ENCODE assay signal across 22 cellular contexts in the genomic region with DNA sequence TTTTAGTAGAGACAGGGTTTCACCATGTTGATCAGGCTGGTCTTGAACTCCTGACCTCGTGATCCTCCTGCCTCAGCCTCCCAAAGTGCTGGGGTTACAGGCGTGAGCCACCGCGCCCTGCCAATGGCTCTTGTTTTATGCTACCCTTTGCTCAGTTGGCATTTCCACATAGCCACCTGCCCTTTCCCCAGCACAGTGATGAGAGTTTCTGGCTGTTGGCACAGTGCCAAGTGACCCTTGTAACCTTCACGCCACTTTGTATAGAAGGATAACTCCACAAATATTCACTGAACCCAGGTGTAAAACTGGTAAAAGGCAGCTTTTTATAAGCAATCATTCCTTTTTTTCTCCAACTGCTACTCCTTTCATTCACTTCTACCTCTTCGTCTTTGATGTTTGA. TPM values are rescaled to one million over a fixed set of nuclear protein-coding genes. Genes with fewer than 3 reads are reported as not detected.
"Had no signal": no experiment of that assay in that cellular context is flagged by ENCODE, and none has a peak within 500 bp of the region (broad histone marks: within the 10 kb centered on the region; RNA-seq: fewer than 3 reads in every experiment).

No MANE protein-coding gene starts in this region.

- H3K9me3 ChIP-seq: gastrocnemius medialis, prostate gland had no signal

- ATAC-seq: activated CD8-positive, alpha-beta memory T cell treated with anti-CD3 and anti-CD28 coated beads, Interleukin-2, amount 10 ng/mL, durations not matched to agents 7 days and 5 days; gastrocnemius medialis; left ventricle myocardium superior; naive thymus-derived CD4-positive, alpha-beta T cell; right cardiac atrium; stimulated activated naive CD8-positive, alpha-beta T cell treated with anti-CD3 and anti-CD28 coated beads, Interleukin-15, amount 100 ng/mL, for 72 hours had no signal

- DNase-seq: activated CD4-positive, alpha-beta memory T cell treated with anti-CD3 and anti-CD28 coated beads for 36 hours; activated CD8-positive, alpha-beta memory T cell treated with anti-CD3 and anti-CD28 coated beads, Interleukin-2, amount 10 ng/mL, durations not matched to agents 7 days and 5 days; cerebellar nuclear complex; effector CD4-positive, alpha-beta T cell; gastrocnemius medialis; head of caudate nucleus; left ventricle myocardium superior; naive thymus-derived CD4-positive, alpha-beta T cell; right cardiac atrium; stimulated activated CD4-positive, alpha-beta T cell treated with anti-CD3 and anti-CD28 coated beads, Interleukin-4, amount 100 ng/mL, for 1 hour; stimulated activated naive CD8-positive, alpha-beta T cell treated with anti-CD3 and anti-CD28 coated beads, Interleukin-15, amount 100 ng/mL, for 72 hours; WERI-Rb-1 had no signal

- H3K4me1 ChIP-seq: gastrocnemius medialis, neural progenitor cell, prostate gland had no signal

- H3K9ac ChIP-seq: neural progenitor cell had no signal

- H3K36me3 Mint-ChIP-seq: activated CD4-positive, alpha-beta memory T cell treated with anti-CD3 and anti-CD28 coated beads for 36 hours; activated CD8-positive, alpha-beta memory T cell treated with anti-CD3 and anti-CD28 coated beads, Interleukin-2, amount 10 ng/mL, durations not matched to agents 7 days and 5 days; memory B cell; type B pancreatic cell had no signal

- H3K27ac ChIP-seq: gastrocnemius medialis, neural progenitor cell, prostate gland, skin epidermis, WERI-Rb-1 had no signal

- H3K36me3 ChIP-seq: gastrocnemius medialis, neural progenitor cell, prostate gland, WERI-Rb-1 had no signal

- H3K27me3 ChIP-seq: gastrocnemius medialis, neural progenitor cell had no signal

- H2AFZ ChIP-seq: neural progenitor cell had no signal

- H3K4me3 ChIP-seq: gastrocnemius medialis, neural progenitor cell, prostate gland, skin epidermis had no signal

- H3K4me3 Mint-ChIP-seq: activated CD4-positive, alpha-beta memory T cell treated with anti-CD3 and anti-CD28 coated beads for 36 hours; activated CD8-positive, alpha-beta memory T cell treated with anti-CD3 and anti-CD28 coated beads, Interleukin-2, amount 10 ng/mL, durations not matched to agents 7 days and 5 days; activated naive CD8-positive, alpha-beta T cell; memory B cell; naive thymus-derived CD4-positive, alpha-beta T cell; neural progenitor cell; stimulated activated naive CD8-positive, alpha-beta T cell treated with anti-CD3 and anti-CD28 coated beads, Interleukin-15, amount 100 ng/mL, for 72 hours; type B pancreatic cell had no signal

- H3K4me1 Mint-ChIP-seq: activated CD8-positive, alpha-beta memory T cell treated with anti-CD3 and anti-CD28 coated beads, Interleukin-2, amount 10 ng/mL, durations not matched to agents 7 days and 5 days; memory B cell; naive thymus-derived CD4-positive, alpha-beta T cell; neural progenitor cell; stimulated activated naive CD8-positive, alpha-beta T cell treated with anti-CD3 and anti-CD28 coated beads, Interleukin-15, amount 100 ng/mL, for 72 hours had no signal

- H3K4me2 ChIP-seq: neural progenitor cell had no signal

- H3K9me3 Mint-ChIP-seq: neural progenitor cell; stimulated activated naive CD8-positive, alpha-beta T cell treated with anti-CD3 and anti-CD28 coated beads, Interleukin-15, amount 100 ng/mL, for 72 hours; type B pancreatic cell had no signal

- H3K27ac Mint-ChIP-seq: activated CD4-positive, alpha-beta memory T cell treated with anti-CD3 and anti-CD28 coated beads for 36 hours; activated CD8-positive, alpha-beta memory T cell treated with anti-CD3 and anti-CD28 coated beads, Interleukin-2, amount 10 ng/mL, durations not matched to agents 7 days and 5 days; activated naive CD8-positive, alpha-beta T cell; memory B cell; naive thymus-derived CD4-positive, alpha-beta T cell; stimulated activated naive CD8-positive, alpha-beta T cell treated with anti-CD3 and anti-CD28 coated beads, Interleukin-15, amount 100 ng/mL, for 72 hours; type B pancreatic cell had no signal

RNA-seq across cellular contexts. Expression of a gene that starts 18.5 kb away (rescaled TPM):
- total RNA-seq: activated CD4-positive, alpha-beta memory T cell treated with anti-CD3 and anti-CD28 coated beads for 36 hours; activated CD8-positive, alpha-beta memory T cell treated with anti-CD3 and anti-CD28 coated beads, Interleukin-2, amount 10 ng/mL, durations not matched to agents 7 days and 5 days; bronchial epithelial cell; gastrocnemius medialis; kidney epithelial cell; left ventricle myocardium superior; naive thymus-derived CD4-positive, alpha-beta T cell; osteoblast; prostate gland; right cardiac atrium had no signal
- polyA plus RNA-seq: esophagus; naive thymus-derived CD4-positive, alpha-beta T cell; right cardiac atrium had no signal
